In the genomic region with DNA sequence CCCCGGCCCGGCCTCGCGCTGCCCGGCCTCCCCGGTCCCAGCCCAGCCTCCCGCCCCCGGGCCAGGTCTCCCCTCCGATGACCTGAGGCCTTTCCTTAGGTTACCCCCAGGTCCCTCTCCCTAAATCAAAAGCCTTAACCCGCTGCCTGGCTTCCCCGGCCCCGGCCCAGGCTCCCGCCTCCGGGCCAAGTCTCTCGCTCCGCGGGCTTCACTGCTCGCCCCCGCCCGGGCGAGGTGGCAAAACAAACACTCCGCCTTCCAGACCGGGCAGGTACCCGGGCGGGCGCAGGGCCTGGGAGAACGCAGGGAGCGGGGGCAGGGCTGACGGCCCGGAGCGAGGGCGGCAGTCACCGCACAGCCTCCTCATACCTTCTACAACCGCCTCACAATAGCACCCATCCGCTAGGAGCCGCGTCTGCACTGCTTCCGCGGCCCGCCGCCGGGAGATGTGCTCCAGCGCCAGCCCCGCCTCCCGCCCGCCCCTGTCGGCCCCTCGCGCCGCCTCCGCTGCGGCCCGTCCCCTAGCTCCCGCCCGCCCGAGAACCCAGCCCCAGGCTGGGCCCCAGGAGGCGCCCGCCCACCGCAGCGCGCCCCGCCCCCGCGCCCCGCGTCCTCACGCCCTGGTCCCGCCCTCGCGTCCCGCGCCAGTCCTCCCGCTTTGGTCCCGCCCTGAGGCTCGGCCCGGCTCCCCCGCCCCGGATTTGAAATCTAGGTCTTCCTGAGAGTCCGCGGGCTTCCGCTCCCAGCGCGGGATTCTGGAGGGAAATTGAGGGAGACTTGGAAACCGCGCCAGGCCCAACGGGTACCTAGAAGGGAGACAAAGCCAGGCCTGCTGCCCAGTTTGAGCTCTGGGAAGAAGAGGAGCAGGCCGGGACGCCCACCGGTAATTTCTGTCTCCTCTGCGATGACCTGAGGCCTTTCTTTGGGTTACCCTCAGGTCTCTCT, we compare ENCODE assay signal across 1 cellular context.
TF ChIP-seq lines count a peak whose summit lies in the region.

A gene (minus strand): TSS at position 422 of the 945 bp plus-strand sequence. CDS start 10,994 bp downstream, outside the sequence.
A gene with protein sequence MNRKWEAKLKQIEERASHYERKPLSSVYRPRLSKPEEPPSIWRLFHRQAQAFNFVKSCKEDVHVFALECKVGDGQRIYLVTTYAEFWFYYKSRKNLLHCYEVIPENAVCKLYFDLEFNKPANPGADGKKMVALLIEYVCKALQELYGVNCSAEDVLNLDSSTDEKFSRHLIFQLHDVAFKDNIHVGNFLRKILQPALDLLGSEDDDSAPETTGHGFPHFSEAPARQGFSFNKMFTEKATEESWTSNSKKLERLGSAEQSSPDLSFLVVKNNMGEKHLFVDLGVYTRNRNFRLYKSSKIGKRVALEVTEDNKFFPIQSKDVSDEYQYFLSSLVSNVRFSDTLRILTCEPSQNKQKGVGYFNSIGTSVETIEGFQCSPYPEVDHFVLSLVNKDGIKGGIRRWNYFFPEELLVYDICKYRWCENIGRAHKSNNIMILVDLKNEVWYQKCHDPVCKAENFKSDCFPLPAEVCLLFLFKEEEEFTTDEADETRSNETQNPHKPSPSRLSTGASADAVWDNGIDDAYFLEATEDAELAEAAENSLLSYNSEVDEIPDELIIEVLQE (plus strand): TSS at position 713 of the 945 bp plus-strand sequence. CDS start 7,403 bp downstream, outside the sequence.

TF ChIP-seq in HepG2, 621 proteins besides CTCF, POLR2A, EP300 and RAD21 (continued from another document and continues in another):
- TF ChIP-seq, protein P1, sequence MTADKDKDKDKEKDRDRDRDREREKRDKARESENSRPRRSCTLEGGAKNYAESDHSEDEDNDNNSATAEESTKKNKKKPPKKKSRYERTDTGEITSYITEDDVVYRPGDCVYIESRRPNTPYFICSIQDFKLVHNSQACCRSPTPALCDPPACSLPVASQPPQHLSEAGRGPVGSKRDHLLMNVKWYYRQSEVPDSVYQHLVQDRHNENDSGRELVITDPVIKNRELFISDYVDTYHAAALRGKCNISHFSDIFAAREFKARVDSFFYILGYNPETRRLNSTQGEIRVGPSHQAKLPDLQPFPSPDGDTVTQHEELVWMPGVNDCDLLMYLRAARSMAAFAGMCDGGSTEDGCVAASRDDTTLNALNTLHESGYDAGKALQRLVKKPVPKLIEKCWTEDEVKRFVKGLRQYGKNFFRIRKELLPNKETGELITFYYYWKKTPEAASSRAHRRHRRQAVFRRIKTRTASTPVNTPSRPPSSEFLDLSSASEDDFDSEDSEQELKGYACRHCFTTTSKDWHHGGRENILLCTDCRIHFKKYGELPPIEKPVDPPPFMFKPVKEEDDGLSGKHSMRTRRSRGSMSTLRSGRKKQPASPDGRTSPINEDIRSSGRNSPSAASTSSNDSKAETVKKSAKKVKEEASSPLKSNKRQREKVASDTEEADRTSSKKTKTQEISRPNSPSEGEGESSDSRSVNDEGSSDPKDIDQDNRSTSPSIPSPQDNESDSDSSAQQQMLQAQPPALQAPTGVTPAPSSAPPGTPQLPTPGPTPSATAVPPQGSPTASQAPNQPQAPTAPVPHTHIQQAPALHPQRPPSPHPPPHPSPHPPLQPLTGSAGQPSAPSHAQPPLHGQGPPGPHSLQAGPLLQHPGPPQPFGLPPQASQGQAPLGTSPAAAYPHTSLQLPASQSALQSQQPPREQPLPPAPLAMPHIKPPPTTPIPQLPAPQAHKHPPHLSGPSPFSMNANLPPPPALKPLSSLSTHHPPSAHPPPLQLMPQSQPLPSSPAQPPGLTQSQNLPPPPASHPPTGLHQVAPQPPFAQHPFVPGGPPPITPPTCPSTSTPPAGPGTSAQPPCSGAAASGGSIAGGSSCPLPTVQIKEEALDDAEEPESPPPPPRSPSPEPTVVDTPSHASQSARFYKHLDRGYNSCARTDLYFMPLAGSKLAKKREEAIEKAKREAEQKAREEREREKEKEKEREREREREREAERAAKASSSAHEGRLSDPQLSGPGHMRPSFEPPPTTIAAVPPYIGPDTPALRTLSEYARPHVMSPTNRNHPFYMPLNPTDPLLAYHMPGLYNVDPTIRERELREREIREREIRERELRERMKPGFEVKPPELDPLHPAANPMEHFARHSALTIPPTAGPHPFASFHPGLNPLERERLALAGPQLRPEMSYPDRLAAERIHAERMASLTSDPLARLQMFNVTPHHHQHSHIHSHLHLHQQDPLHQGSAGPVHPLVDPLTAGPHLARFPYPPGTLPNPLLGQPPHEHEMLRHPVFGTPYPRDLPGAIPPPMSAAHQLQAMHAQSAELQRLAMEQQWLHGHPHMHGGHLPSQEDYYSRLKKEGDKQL (CRISPR knock-in tag; IDR thresholded peaks at IDR 0.05; ENCODE audit: low read depth) = no peak
- TF ChIP-seq ZNF460 (CRISPR knock-in tag; IDR thresholded peaks at IDR 0.05; ENCODE audit: borderline replicate concordance) (no peak), RCOR2 (CRISPR knock-in tag; IDR thresholded peaks at IDR 0.05) (no peak), DPF2 (CRISPR knock-in tag; IDR thresholded peaks at IDR 0.05; ENCODE audit: borderline replicate concordance, low read depth) (no peak), HDAC1 (CRISPR knock-in tag; IDR thresholded peaks at IDR 0.05) (peak; percentile 37), ZNF180 (CRISPR knock-in tag; IDR thresholded peaks at IDR 0.05; ENCODE audit: borderline replicate concordance, low read depth) (no peak), ZNF660 (CRISPR knock-in tag; IDR thresholded peaks at IDR 0.05; ENCODE audit: borderline replicate concordance, low read depth) (no peak), SNAI1 (CRISPR knock-in tag; IDR thresholded peaks at IDR 0.05; ENCODE audit: borderline replicate concordance) (peak; percentile 65; the same call in 1 of the 2 replicates), SSRP1 (CRISPR knock-in tag; IDR thresholded peaks at IDR 0.05) (no peak), SOX13 (IDR thresholded peaks at IDR 0.05) (no peak), SOX13 (CRISPR knock-in tag; conservative IDR thresholded peaks at IDR 0.05 in 1 of 2, IDR thresholded peaks at IDR 0.05 in 1 of 2) (peak in 1 of 2 experiments; percentile 41; a peak in 1 of 4 replicates)
- TF ChIP-seq, protein P2, sequence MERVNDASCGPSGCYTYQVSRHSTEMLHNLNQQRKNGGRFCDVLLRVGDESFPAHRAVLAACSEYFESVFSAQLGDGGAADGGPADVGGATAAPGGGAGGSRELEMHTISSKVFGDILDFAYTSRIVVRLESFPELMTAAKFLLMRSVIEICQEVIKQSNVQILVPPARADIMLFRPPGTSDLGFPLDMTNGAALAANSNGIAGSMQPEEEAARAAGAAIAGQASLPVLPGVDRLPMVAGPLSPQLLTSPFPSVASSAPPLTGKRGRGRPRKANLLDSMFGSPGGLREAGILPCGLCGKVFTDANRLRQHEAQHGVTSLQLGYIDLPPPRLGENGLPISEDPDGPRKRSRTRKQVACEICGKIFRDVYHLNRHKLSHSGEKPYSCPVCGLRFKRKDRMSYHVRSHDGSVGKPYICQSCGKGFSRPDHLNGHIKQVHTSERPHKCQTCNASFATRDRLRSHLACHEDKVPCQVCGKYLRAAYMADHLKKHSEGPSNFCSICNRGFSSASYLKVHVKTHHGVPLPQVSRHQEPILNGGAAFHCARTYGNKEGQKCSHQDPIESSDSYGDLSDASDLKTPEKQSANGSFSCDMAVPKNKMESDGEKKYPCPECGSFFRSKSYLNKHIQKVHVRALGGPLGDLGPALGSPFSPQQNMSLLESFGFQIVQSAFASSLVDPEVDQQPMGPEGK (CRISPR knock-in tag; IDR thresholded peaks at IDR 0.05) = peak; percentile 81
- TF ChIP-seq, protein P3, sequence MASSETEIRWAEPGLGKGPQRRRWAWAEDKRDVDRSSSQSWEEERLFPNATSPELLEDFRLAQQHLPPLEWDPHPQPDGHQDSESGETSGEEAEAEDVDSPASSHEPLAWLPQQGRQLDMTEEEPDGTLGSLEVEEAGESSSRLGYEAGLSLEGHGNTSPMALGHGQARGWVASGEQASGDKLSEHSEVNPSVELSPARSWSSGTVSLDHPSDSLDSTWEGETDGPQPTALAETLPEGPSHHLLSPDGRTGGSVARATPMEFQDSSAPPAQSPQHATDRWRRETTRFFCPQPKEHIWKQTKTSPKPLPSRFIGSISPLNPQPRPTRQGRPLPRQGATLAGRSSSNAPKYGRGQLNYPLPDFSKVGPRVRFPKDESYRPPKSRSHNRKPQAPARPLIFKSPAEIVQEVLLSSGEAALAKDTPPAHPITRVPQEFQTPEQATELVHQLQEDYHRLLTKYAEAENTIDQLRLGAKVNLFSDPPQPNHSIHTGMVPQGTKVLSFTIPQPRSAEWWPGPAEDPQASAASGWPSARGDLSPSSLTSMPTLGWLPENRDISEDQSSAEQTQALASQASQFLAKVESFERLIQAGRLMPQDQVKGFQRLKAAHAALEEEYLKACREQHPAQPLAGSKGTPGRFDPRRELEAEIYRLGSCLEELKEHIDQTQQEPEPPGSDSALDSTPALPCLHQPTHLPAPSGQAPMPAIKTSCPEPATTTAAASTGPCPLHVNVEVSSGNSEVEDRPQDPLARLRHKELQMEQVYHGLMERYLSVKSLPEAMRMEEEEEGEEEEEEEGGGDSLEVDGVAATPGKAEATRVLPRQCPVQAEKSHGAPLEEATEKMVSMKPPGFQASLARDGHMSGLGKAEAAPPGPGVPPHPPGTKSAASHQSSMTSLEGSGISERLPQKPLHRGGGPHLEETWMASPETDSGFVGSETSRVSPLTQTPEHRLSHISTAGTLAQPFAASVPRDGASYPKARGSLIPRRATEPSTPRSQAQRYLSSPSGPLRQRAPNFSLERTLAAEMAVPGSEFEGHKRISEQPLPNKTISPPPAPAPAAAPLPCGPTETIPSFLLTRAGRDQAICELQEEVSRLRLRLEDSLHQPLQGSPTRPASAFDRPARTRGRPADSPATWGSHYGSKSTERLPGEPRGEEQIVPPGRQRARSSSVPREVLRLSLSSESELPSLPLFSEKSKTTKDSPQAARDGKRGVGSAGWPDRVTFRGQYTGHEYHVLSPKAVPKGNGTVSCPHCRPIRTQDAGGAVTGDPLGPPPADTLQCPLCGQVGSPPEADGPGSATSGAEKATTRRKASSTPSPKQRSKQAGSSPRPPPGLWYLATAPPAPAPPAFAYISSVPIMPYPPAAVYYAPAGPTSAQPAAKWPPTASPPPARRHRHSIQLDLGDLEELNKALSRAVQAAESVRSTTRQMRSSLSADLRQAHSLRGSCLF (CRISPR knock-in tag; IDR thresholded peaks at IDR 0.05; ENCODE audit: borderline replicate concordance) = no peak
- TF ChIP-seq, protein P4, sequence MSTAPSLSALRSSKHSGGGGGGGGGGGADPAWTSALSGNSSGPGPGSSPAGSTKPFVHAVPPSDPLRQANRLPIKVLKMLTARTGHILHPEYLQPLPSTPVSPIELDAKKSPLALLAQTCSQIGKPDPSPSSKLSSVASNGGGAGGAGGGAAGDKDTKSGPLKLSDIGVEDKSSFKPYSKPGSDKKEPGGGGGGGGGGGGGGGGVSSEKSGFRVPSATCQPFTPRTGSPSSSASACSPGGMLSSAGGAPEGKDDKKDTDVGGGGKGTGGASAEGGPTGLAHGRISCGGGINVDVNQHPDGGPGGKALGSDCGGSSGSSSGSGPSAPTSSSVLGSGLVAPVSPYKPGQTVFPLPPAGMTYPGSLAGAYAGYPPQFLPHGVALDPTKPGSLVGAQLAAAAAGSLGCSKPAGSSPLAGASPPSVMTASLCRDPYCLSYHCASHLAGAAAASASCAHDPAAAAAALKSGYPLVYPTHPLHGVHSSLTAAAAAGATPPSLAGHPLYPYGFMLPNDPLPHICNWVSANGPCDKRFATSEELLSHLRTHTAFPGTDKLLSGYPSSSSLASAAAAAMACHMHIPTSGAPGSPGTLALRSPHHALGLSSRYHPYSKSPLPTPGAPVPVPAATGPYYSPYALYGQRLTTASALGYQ (CRISPR knock-in tag; IDR thresholded peaks at IDR 0.05) = peak; percentile 27; the same call in 1 of the 2 replicates
- TF ChIP-seq, protein P5, sequence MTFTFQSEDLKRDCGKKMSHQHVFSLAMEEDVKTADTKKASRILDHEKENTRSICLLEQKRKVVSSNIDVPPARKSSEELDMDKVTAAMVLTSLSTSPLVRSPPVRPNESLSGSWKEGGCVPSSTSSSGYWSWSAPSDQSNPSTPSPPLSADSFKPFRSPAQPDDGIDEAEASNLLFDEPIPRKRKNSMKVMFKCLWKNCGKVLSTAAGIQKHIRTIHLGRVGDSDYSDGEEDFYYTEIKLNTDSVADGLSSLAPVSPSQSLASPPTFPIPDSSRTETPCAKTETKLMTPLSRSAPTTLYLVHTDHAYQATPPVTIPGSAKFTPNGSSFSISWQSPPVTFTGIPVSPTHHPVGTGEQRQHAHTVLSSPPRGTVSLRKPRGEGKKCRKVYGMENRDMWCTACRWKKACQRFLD (CRISPR knock-in tag; IDR thresholded peaks at IDR 0.05; ENCODE audit: borderline replicate concordance) = no peak
- TF ChIP-seq, protein P6, sequence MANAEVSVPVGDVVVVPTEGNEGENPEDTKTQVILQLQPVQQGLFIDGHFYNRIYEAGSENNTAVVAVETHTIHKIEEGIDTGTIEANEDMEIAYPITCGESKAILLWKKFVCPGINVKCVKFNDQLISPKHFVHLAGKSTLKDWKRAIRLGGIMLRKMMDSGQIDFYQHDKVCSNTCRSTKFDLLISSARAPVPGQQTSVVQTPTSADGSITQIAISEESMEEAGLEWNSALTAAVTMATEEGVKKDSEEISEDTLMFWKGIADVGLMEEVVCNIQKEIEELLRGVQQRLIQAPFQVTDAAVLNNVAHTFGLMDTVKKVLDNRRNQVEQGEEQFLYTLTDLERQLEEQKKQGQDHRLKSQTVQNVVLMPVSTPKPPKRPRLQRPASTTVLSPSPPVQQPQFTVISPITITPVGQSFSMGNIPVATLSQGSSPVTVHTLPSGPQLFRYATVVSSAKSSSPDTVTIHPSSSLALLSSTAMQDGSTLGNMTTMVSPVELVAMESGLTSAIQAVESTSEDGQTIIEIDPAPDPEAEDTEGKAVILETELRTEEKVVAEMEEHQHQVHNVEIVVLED (CRISPR knock-in tag; IDR thresholded peaks at IDR 0.05; ENCODE audit: borderline replicate concordance) = peak; percentile 90
- TF ChIP-seq, protein P7, sequence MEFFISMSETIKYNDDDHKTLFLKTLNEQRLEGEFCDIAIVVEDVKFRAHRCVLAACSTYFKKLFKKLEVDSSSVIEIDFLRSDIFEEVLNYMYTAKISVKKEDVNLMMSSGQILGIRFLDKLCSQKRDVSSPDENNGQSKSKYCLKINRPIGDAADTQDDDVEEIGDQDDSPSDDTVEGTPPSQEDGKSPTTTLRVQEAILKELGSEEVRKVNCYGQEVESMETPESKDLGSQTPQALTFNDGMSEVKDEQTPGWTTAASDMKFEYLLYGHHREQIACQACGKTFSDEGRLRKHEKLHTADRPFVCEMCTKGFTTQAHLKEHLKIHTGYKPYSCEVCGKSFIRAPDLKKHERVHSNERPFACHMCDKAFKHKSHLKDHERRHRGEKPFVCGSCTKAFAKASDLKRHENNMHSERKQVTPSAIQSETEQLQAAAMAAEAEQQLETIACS (CRISPR knock-in tag; IDR thresholded peaks at IDR 0.05) = 0 out of 2 replicates have a peak, but pooled peaks have one; percentile 25
- TF ChIP-seq, protein P8, sequence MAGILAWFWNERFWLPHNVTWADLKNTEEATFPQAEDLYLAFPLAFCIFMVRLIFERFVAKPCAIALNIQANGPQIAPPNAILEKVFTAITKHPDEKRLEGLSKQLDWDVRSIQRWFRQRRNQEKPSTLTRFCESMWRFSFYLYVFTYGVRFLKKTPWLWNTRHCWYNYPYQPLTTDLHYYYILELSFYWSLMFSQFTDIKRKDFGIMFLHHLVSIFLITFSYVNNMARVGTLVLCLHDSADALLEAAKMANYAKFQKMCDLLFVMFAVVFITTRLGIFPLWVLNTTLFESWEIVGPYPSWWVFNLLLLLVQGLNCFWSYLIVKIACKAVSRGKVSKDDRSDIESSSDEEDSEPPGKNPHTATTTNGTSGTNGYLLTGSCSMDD (CRISPR knock-in tag; IDR thresholded peaks at IDR 0.05) = no peak
- TF ChIP-seq, protein P9, sequence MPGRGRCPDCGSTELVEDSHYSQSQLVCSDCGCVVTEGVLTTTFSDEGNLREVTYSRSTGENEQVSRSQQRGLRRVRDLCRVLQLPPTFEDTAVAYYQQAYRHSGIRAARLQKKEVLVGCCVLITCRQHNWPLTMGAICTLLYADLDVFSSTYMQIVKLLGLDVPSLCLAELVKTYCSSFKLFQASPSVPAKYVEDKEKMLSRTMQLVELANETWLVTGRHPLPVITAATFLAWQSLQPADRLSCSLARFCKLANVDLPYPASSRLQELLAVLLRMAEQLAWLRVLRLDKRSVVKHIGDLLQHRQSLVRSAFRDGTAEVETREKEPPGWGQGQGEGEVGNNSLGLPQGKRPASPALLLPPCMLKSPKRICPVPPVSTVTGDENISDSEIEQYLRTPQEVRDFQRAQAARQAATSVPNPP (CRISPR knock-in tag; IDR thresholded peaks at IDR 0.05) = no peak
